1 cellular context compared by ENCODE assay signal in the genomic region with DNA sequence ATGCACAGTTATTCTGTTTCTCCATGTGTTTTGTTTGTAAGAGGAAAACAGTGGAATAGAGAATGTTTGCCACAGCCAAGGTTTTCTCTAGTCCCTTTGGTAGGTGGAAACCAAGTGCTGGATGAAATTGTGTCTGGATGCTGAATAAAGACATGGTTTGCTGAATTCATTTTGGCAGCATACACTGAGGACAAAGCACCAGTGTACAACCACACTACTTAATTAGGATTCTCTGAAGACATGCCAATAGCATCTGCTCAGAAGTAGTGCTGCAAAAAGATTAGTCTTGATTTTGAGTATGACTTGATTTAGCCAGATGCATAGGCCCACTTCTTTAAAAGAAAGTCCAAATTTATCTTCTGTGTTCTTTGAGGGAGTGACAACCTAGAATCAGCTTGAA.
TF ChIP-seq lines count a peak whose summit lies in the region.

No MANE protein-coding gene starts in this region.

TF ChIP-seq in SK-N-SH treated with all-trans-retinoic acid at 6 μM for 48 hours, 23 proteins besides CTCF, POLR2A, EP300 and RAD21 (continued from another document):
- TF ChIP-seq POU6F1 (CRISPR knock-in tag; IDR thresholded peaks at IDR 0.05; ENCODE audit: borderline replicate concordance, low read depth): no peak
- no peak for TF ChIP-seq ZNF8 (CRISPR knock-in tag; IDR thresholded peaks at IDR 0.05)
- no peak for TF ChIP-seq ZC3H10 (CRISPR knock-in tag; IDR thresholded peaks at IDR 0.05)
- no peak for TF ChIP-seq RARB (CRISPR knock-in tag; IDR thresholded peaks at IDR 0.05)
- no peak for TF ChIP-seq PPARA (CRISPR knock-in tag; IDR thresholded peaks at IDR 0.05; ENCODE audit: borderline replicate concordance)
- no peak for TF ChIP-seq ARNTL (CRISPR knock-in tag; IDR thresholded peaks at IDR 0.05; ENCODE audit: borderline replicate concordance, low read depth)
- TF ChIP-seq ZFP30 (CRISPR knock-in tag; IDR thresholded peaks at IDR 0.05): no peak
- TF ChIP-seq SNAI2 (CRISPR knock-in tag; IDR thresholded peaks at IDR 0.05): no peak
- TF ChIP-seq PATZ1 (CRISPR knock-in tag; IDR thresholded peaks at IDR 0.05; ENCODE audit: borderline replicate concordance): no peak
- no peak for TF ChIP-seq TCF4 (CRISPR knock-in tag; IDR thresholded peaks at IDR 0.05; ENCODE audit: borderline replicate concordance)
